In the genomic region with DNA sequence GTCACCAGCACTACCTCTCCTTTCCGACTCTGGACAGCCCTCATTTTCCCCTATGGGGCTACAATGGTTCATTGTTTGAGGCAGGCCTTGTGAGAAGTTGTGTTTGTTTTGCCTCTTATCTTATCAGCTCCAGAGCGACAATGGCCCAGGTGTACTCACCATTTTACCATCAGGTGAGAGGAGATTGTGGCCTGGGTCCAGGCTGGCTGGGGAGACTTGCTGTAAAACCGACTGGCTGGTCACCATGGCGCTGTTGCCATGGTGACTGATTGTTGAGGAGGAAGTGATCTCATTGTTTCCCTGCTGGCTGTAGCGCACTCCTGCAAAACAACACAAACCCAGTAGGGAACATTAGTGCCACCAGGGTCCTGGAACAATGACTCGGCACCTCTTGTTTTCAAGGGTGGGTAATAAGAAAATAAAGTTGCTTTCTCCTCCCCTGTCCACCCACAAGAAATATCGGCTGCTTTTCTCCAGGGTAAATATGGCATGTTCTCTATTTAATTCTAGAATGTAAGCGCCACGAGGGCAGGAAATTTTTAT, we compare ENCODE assay signal across 8 cellular contexts. TPM values are rescaled to one million over a fixed set of nuclear protein-coding genes. Genes with fewer than 3 reads are reported as not detected.
DNase-seq lines count a peak whose midpoint lies in the region; ATAC-seq and TF ChIP-seq lines count a peak whose summit lies in the region.

No MANE protein-coding gene starts in this region.

- CTCF ChIA-PET in RWPE1 (lab: Yijun Ruan, JAX), result no interaction called here

- H3K27me3 ChIP-seq in Karpas-422 (ENCODE audit: low read length), result no peaks in the 10 kb centered on the region

- no peaks in the 10 kb centered on the region for H4K20me1 ChIP-seq in Karpas-422 (ENCODE audit: insufficient read depth, low read depth, low read length)

- H3K4me3 ChIP-seq in choroid plexus epithelial cell (ENCODE audit: low read depth, low read length) (no peak overlapping the region), Karpas-422 (ENCODE audit: low read length) (no peak overlapping the region)

- H3K9me2 ChIP-seq in Karpas-422 (replicated peaks; ENCODE audit: insufficient read depth, low read length), result no peaks in the 10 kb centered on the region

- POLR2A ChIA-PET in RWPE1 (lab: Yijun Ruan, JAX; ENCODE audit: low non-redundant PET), result no interaction called here

- H3K4me2 ChIP-seq in Karpas-422 (ENCODE audit: low read depth, low read length, poor library complexity, severe bottlenecking), result no peak overlapping the region

- H3K79me2 ChIP-seq in Karpas-422 (ENCODE audit: low read length), result no peaks in the 10 kb centered on the region

- H3K9me3 ChIP-seq in Karpas-422 (ENCODE audit: low read length), result no peaks in the 10 kb centered on the region

- no peak for ATAC-seq in HG03135 (IDR thresholded peaks at IDR 0.05; ENCODE audit: unreplicated experiment)

- no peak overlapping the region for H3K27ac ChIP-seq in RWPE1
- no peak overlapping the region for H3K27ac ChIP-seq in Karpas-422 (ENCODE audit: low read length)

- TF ChIP-seq CTCF in choroid plexus epithelial cell (conservative IDR thresholded peaks at IDR 0.05; ENCODE audit: low read depth, low read length) (no peak), RWPE1 (conservative IDR thresholded peaks at IDR 0.05; ENCODE audit: low read depth) (no peak)

- no peaks in the 10 kb centered on the region for H3K36me3 ChIP-seq in Karpas-422 (ENCODE audit: insufficient read depth, low read length)

- peaks cover 4% of the 10 kb centered on the region; the same call in 1 of the 2 replicates for H3K4me1 ChIP-seq in Karpas-422 (ENCODE audit: low read length)

- H3K9ac ChIP-seq in Karpas-422 (ENCODE audit: low read length), result no peak overlapping the region

- peak; percentile 84 for DNase-seq in H4 (ENCODE audit: low spot score)
- DNase-seq in NCI-H2107 (lab: John Stamatoyannopoulos, UW), result peak; percentile 89
- peak; percentile 83 for DNase-seq in choroid plexus epithelial cell (ENCODE audit: low read depth)
- DNase-seq in myocyte (ENCODE audit: low read depth), result peak; percentile 11
- DNase-seq in SKM-1 treated with dmso at 0.1 percent for 144 hours (lab: John Stamatoyannopoulos, UW; ENCODE audit: unreplicated experiment), result no peak
- no peak for DNase-seq in RWPE1 (ENCODE audit: low spot score)
- no peak for DNase-seq in Karpas-422

- H2AFZ ChIP-seq in Karpas-422 (ENCODE audit: low read length), result no peak overlapping the region

RNA-seq across cellular contexts. Expression of gene HNF1B, which starts 34.4 kb away (rescaled TPM):
- not detected in 2 replicates for total RNA-seq in H4 (2014; rRNA removed; shearing (Covaris generic))
- total RNA-seq in myocyte, result not detected in 2 replicates
- not detected for polyA plus RNA-seq in myocyte (2012)
- not detected in 2 replicates for total RNA-seq in Karpas-422 (2014; rRNA removed; shearing (Covaris generic); ENCODE audit: low replicate concordance)

Comparison
In these comparisons a context has a peak if more than half of its experiments do, and no peak if none do; other contexts are left out.
1. DNase-seq: peak in H4 (single experiment), NCI-H2107 (single experiment), choroid plexus epithelial cell (single experiment) and myocyte (single experiment); none in SKM-1 treated with dmso at 0.1 percent for 144 hours (single experiment), RWPE1 (single experiment) and Karpas-422 (single experiment).